ENCODE assay signal across 8 cellular contexts in genomic region chr1:207825719-207826556, GRCh38.
DNase-seq lines count a peak whose midpoint lies in the region; ATAC-seq and TF ChIP-seq lines count a peak whose summit lies in the region.

No MANE protein-coding gene starts in this region.

- no peaks in the 10 kb centered on the region for H4K20me1 ChIP-seq in KMS-11 (ENCODE audit: insufficient read depth)

- H3K9me3 ChIP-seq in esophagus muscularis mucosa = no peaks in the 10 kb centered on the region
- no peaks in the 10 kb centered on the region for H3K9me3 ChIP-seq in upper lobe of left lung

- H3K4me2 ChIP-seq in KMS-11 = peak overlapping the region; percentile 98

- peak overlapping the region; percentile 69 for H3K9ac ChIP-seq in KMS-11

- no peak for TF ChIP-seq CTCF in KMS-11 (conservative IDR thresholded peaks at IDR 0.05; ENCODE audit: low read depth, low read length)
- no peak for TF ChIP-seq CTCF in esophagus muscularis mucosa (IDR thresholded peaks at IDR 0.05)
- TF ChIP-seq CTCF in upper lobe of left lung (IDR thresholded peaks at IDR 0.05) = no peak
- TF ChIP-seq CTCF in omental fat pad (IDR thresholded peaks at IDR 0.05) = no peak

- ATAC-seq in GM21390 (IDR thresholded peaks at IDR 0.05; ENCODE audit: unreplicated experiment) (peak; percentile 66), upper lobe of left lung (ENCODE audit: low FRiP score in 2 of 2) (peak; percentile 60 to 61), omental fat pad (ENCODE audit: low FRiP score) (no peak)

- H3K4me1 ChIP-seq in KMS-11 (ENCODE audit: low read depth, poor library complexity, severe bottlenecking) (peaks cover 73% of the 10 kb centered on the region), esophagus muscularis mucosa (peaks cover 69 to 81% (median 76%) of the 10 kb centered on the region in 4 donors), upper lobe of left lung (peaks cover 68 to 89% (median 73%) of the 10 kb centered on the region in 4 donors)

- TF ChIP-seq EP300 in esophagus muscularis mucosa (IDR thresholded peaks at IDR 0.05) = no peak
- peak in 1 of 4 donors; percentile 16 for TF ChIP-seq EP300 in upper lobe of left lung (IDR thresholded peaks at IDR 0.05)

- peak overlapping the region; percentile 28; the same call in 1 of the 2 replicates for H2AFZ ChIP-seq in KMS-11 (ENCODE audit: low read depth)

- H3K36me3 ChIP-seq in KMS-11 (ENCODE audit: insufficient read depth) = no peaks in the 10 kb centered on the region
- H3K36me3 ChIP-seq in esophagus muscularis mucosa = peaks cover 0 to 12% (median 4%) of the 10 kb centered on the region in 4 donors
- H3K36me3 ChIP-seq in upper lobe of left lung = peaks cover 0 to 8% (median 0%) of the 10 kb centered on the region in 4 donors

- H3K79me2 ChIP-seq in KMS-11 (ENCODE audit: insufficient read depth, low read depth) = peaks cover 76% of the 10 kb centered on the region

- intact Hi-C loops in esophagus muscularis mucosa (cut with DNase I) = no loop called here
- intact Hi-C loops in posterior vena cava (cut with DNase I) = loop anchor here (2.0 to 10.0 kb wide), 3 partner anchors 41 to 771 kb away; partner anchors contain the start of genes PFKFB2 (in 1 of the 2) and YOD1 (in 1 of the 2)

- no peak for TF ChIP-seq POLR2A in esophagus muscularis mucosa (IDR thresholded peaks at IDR 0.05; ENCODE audit: low read depth)
- peak in 2 of 4 donors; percentile 62 to 71 for TF ChIP-seq POLR2A in upper lobe of left lung (IDR thresholded peaks at IDR 0.05)

- 47% methylated on average over 18 of the region's 18 CpGs for WGBS in esophagus muscularis mucosa
- 22 to 29% methylated on average over 18 of the region's 18 CpGs for WGBS in upper lobe of left lung, 2 donors

- H3K27ac ChIP-seq in KMS-11 (peak overlapping the region; percentile 92), esophagus muscularis mucosa (replicated peaks in 1 of 4) (peak overlapping the region; percentile 97 to 99 (median 98)), upper lobe of left lung (peak overlapping the region; percentile 97 to 98 (median 98))

- H3K4me3 ChIP-seq in KMS-11 (IDR thresholded peaks at IDR 0.05; ENCODE audit: insufficient read depth, low read depth, low read length) (peak overlapping the region; percentile 41), esophagus muscularis mucosa (peak overlapping the region; percentile 79 to 89 (median 84)), upper lobe of left lung (peak overlapping the region in 3 of 4 donors; percentile 22 to 68 (median 38))

- H3K27me3 ChIP-seq in KMS-11 (ENCODE audit: insufficient read depth, low read depth) (no peaks in the 10 kb centered on the region), esophagus muscularis mucosa (peaks cover 0 to 3% (median 0%) of the 10 kb centered on the region in 4 donors), upper lobe of left lung (no peaks in the 10 kb centered on the region)

- DNase-seq in CD1c-positive myeloid dendritic cell (ENCODE audit: extremely low spot score) = peak; percentile 97
- DNase-seq in activated CD8-positive, alpha-beta memory T cell treated with anti-CD3 and anti-CD28 coated beads for 4 hours (ENCODE audit: low read depth in 2 of 2) = peak; percentile 67 to 81
- no peak for DNase-seq in esophagus muscularis mucosa (ENCODE audit: extremely low spot score)
- peak; percentile 90 for DNase-seq in posterior vena cava (ENCODE audit: low spot score)
- peak in 1 of 2 donors; percentile 92 for DNase-seq in upper lobe of left lung
- no peak for DNase-seq in omental fat pad (ENCODE audit: low spot score)

Comparison
In these comparisons a context has a peak if more than half of its experiments do, and no peak if none do; other contexts are left out.
1. DNase-seq: peak in CD1c-positive myeloid dendritic cell (single experiment), activated CD8-positive, alpha-beta memory T cell treated with anti-CD3 and anti-CD28 coated beads for 4 hours (2 of 2) and posterior vena cava (single experiment); none in esophagus muscularis mucosa (single experiment) and omental fat pad (single experiment).
2. Peak in every context shown above with its lines, with median percentiles within 50 percentile points of each other: H3K27ac ChIP-seq and H3K4me3 ChIP-seq.